In genomic region chr4:126346654-126347053, GRCh38 we compare ENCODE assay signal across 29 cellular contexts.
"Had no signal": no experiment of that assay in that cellular context is flagged by ENCODE, and none has a peak within 500 bp of the region (broad histone marks: within the 10 kb centered on the region; RNA-seq: fewer than 3 reads in every experiment).

No MANE protein-coding gene starts in this region.

- DNase-seq: activated CD4-positive, alpha-beta memory T cell treated with anti-CD3 and anti-CD28 coated beads for 36 hours; activated CD4-positive, alpha-beta T cell treated with anti-CD3 and anti-CD28 coated beads for 36 hours; activated CD4-positive, alpha-beta T cell treated with anti-CD3 and anti-CD28 coated beads, Interleukin-2, amount 10 ng/mL, durations not matched to agents 24 days and 14 days; activated CD4-positive, CD25-positive, alpha-beta regulatory T cell; activated CD4-positive, CD25-positive, alpha-beta regulatory T cell treated with anti-CD3 and anti-CD28 coated beads, Interleukin-2, amount 50 U/mL, for 72 hours; activated CD8-positive, alpha-beta memory T cell treated with anti-CD3 and anti-CD28 coated beads, Interleukin-2, amount 10 ng/mL, durations not matched to agents 7 days and 5 days; activated CD8-positive, alpha-beta memory T cell treated with anti-CD3 and anti-CD28 coated beads, Interleukin-2, amount 50 U/mL, for 4 hours; activated CD8-positive, alpha-beta T cell treated with anti-CD3 and anti-CD28 coated beads, Interleukin-2, amount 10 ng/mL, durations not matched to agents 7 days and 5 days; activated gamma-delta T cell; activated naive CD4-positive, alpha-beta T cell treated with anti-CD3 and anti-CD28 coated beads for 36 hours; activated naive CD8-positive, alpha-beta T cell treated with anti-CD3 and anti-CD28 coated beads for 36 hours; activated naive CD8-positive, alpha-beta T cell treated with anti-CD3 and anti-CD28 coated beads, Interleukin-2, amount 50 U/mL, for 24 hours; activated T-cell treated with anti-CD3 and anti-CD28 coated beads, Interleukin-2, amount 50 U/mL, for 1 hour; activated T-cell treated with anti-CD3 and anti-CD28 coated beads, Interleukin-2, amount 50 U/mL, for 72 hours; adrenal gland; central memory CD4-positive, alpha-beta T cell; cerebellar nuclear complex; colonic mucosa; effector CD8-positive, alpha-beta T cell; esophagus squamous epithelium; foreskin fibroblast; glutamatergic neuron; heart left ventricle; T-helper 2 cell had no signal

- H3K4me1 ChIP-seq: adrenal gland, breast epithelium, colonic mucosa, esophagus squamous epithelium, heart left ventricle had no signal

- H3K4me3 ChIP-seq: adrenal gland, ascending aorta, breast epithelium, cardiac muscle cell, colonic mucosa, esophagus squamous epithelium, heart left ventricle had no signal

- H3K27ac ChIP-seq: adrenal gland, ascending aorta, breast epithelium, cardiac muscle cell, colonic mucosa, epithelial cell of prostate, esophagus squamous epithelium, heart left ventricle had no signal

- H3K9me3 ChIP-seq: adrenal gland, ascending aorta, breast epithelium, colonic mucosa, esophagus squamous epithelium, heart left ventricle had no signal

- H3K27me3 ChIP-seq: adrenal gland, ascending aorta, breast epithelium, cardiac muscle cell, colonic mucosa, esophagus squamous epithelium, heart left ventricle had no signal

- H3K36me3 ChIP-seq: adrenal gland, ascending aorta, breast epithelium, cardiac muscle cell, colonic mucosa, esophagus squamous epithelium, heart left ventricle had no signal

- ATAC-seq: activated CD4-positive, alpha-beta T cell treated with anti-CD3 and anti-CD28 coated beads for 36 hours; activated CD8-positive, alpha-beta memory T cell treated with anti-CD3 and anti-CD28 coated beads, Interleukin-2, amount 10 ng/mL, durations not matched to agents 7 days and 5 days; activated CD8-positive, alpha-beta T cell treated with anti-CD3 and anti-CD28 coated beads, Interleukin-2, amount 10 ng/mL, durations not matched to agents 7 days and 5 days; activated naive CD8-positive, alpha-beta T cell treated with anti-CD3 and anti-CD28 coated beads, Interleukin-2, amount 50 U/mL, for 24 hours; activated T-cell treated with anti-CD3 and anti-CD28 coated beads, Interleukin-2, amount 50 U/mL, for 72 hours; heart left ventricle had no signal

- FAIRE-seq: endothelial cell of umbilical vein had no signal
